30 cellular contexts compared by ENCODE assay signal in the genomic region with DNA sequence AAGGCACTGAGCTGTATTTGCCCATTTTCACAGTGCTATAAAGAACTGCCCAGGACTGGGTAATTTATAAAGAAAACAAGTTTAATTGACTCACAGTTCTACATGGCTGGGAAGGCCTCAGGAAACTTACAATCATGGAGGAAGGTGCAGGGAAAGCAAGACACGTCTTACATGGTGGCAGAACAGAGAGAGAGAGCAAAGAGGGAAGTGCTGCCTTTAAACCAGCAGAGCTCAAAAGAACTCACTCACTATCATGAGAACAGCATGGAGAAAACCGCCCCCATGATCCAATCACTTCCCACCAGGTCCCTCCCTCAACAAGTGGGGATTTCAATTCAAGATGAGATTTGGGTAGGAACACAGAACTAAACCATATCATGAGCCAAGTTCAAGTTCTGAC.
"Had no signal": no experiment of that assay in that cellular context is flagged by ENCODE, and none has a peak within 500 bp of the region (broad histone marks: within the 10 kb centered on the region; RNA-seq: fewer than 3 reads in every experiment).

No MANE protein-coding gene starts in this region.

- H3K27me3 ChIP-seq: ascending aorta, body of pancreas, SJSA1 had no signal

- H3K4me3 Mint-ChIP-seq: activated CD8-positive, alpha-beta T cell treated with anti-CD3 and anti-CD28 coated beads, Interleukin-2, amount 10 ng/mL, durations not matched to agents 7 days and 5 days; activated naive CD8-positive, alpha-beta T cell treated with anti-CD3 and anti-CD28 coated beads, Interleukin-2, amount 50 U/mL, for 24 hours; WTC11 had no signal

- H3K9me3 ChIP-seq: ascending aorta, body of pancreas, SJSA1 had no signal

- H3K27ac ChIP-seq: ascending aorta, body of pancreas, SJSA1 had no signal

- DNase-seq: activated CD4-positive, alpha-beta T cell treated with anti-CD3 and anti-CD28 coated beads for 48 hours; activated CD4-positive, alpha-beta T cell treated with anti-CD3 and anti-CD28 coated beads, Interleukin-2, amount 50 U/mL, for 4 hours; activated CD4-positive, CD25-positive, alpha-beta regulatory T cell treated with anti-CD3 and anti-CD28 coated beads, Interleukin-2, amount 50 U/mL, for 72 hours; activated CD8-positive, alpha-beta memory T cell treated with anti-CD3 and anti-CD28 coated beads, Interleukin-2, amount 50 U/mL, for 48 hours; activated CD8-positive, alpha-beta T cell treated with anti-CD3 and anti-CD28 coated beads, Interleukin-2, amount 10 ng/mL, durations not matched to agents 7 days and 5 days; activated naive CD4-positive, alpha-beta T cell; activated naive CD8-positive, alpha-beta T cell treated with anti-CD3 and anti-CD28 coated beads, Interleukin-2, amount 50 U/mL, for 24 hours; activated T-cell treated with anti-CD3 and anti-CD28 coated beads, Interleukin-2, amount 50 U/mL, for 1 hour; amniotic stem cell; body of pancreas; central memory CD4-positive, alpha-beta T cell; MM.1S; NCI-H1105 treated with DMSO at 0.1 percent for 48 hours; NCI-H1436 treated with DMSO at 0.1 percent for 48 hours; NCI-H187; NCI-H2081; NCI-H446 treated with DMSO at 0.1 percent for 48 hours; NCI-H524 treated with DMSO at 0.1 percent for 48 hours; NCI-H774; NK-92 treated with Interleukin-12 subunit alpha and Interleukin-12 subunit beta, amount 100 ng/mL, for 24 hours; PC-3; SHP77; SW 1271 had no signal

- H3K27me3 Mint-ChIP-seq: activated naive CD8-positive, alpha-beta T cell treated with anti-CD3 and anti-CD28 coated beads, Interleukin-2, amount 50 U/mL, for 24 hours had no signal

- H3K36me3 ChIP-seq: ascending aorta, SJSA1 had no signal

- H3K36me3 Mint-ChIP-seq: activated naive CD4-positive, alpha-beta T cell treated with anti-CD3 and anti-CD28 coated beads, Interleukin-2, amount 50 U/mL, for 72 hours; WTC11 had no signal

- H3K4me3 ChIP-seq: ascending aorta, body of pancreas, SJSA1 had no signal

- H3K9me3 Mint-ChIP-seq: activated naive CD4-positive, alpha-beta T cell treated with anti-CD3 and anti-CD28 coated beads, Interleukin-2, amount 50 U/mL, for 72 hours; activated naive CD8-positive, alpha-beta T cell treated with anti-CD3 and anti-CD28 coated beads, Interleukin-2, amount 50 U/mL, for 24 hours had no signal

- FAIRE-seq: bronchial epithelial cell, RCC 7860 had no signal

- ATAC-seq: activated CD8-positive, alpha-beta T cell treated with anti-CD3 and anti-CD28 coated beads, Interleukin-2, amount 10 ng/mL, durations not matched to agents 7 days and 5 days; activated naive CD4-positive, alpha-beta T cell treated with anti-CD3 and anti-CD28 coated beads, Interleukin-2, amount 50 U/mL, for 72 hours; activated naive CD8-positive, alpha-beta T cell treated with anti-CD3 and anti-CD28 coated beads, Interleukin-2, amount 50 U/mL, for 24 hours; body of pancreas; PC-3; SK-N-SH treated with all-trans-retinoic acid at 6 μM for 48 hours; WTC11 had no signal

- H3K27ac Mint-ChIP-seq: activated CD8-positive, alpha-beta T cell treated with anti-CD3 and anti-CD28 coated beads, Interleukin-2, amount 10 ng/mL, durations not matched to agents 7 days and 5 days; activated naive CD8-positive, alpha-beta T cell treated with anti-CD3 and anti-CD28 coated beads, Interleukin-2, amount 50 U/mL, for 24 hours; WTC11 had no signal
